Comparison of ENCODE assay signal across 15 cellular contexts in the genomic region with DNA sequence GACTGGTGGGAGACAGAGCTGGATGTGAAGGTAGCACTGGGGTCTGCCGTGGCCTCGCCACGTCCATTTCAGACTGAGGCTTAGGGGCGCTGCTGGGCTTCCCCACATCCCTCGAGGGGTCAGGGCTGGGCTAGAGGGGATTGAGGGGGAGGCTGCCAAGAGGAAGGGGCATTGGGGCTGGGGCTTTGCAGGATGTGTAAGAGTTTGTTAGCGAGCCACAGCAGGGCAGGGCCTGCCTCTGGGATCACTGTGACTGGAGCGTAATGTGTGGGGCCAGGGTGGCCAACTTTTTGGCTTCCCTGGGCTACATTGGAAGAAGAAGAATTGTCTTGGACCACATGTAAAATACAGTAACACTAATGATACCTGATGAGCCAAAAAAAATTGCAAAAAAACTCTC. TPM values are rescaled to one million over a fixed set of nuclear protein-coding genes. Genes with fewer than 3 reads are reported as not detected.
A peak's percentile ranks its signal among the peaks of the same experiment; 100 is the strongest.
DNase-seq lines count a peak whose midpoint lies in the region; ATAC-seq and TF ChIP-seq lines count a peak whose summit lies in the region.
"Had no signal": no experiment of that assay in that cellular context is flagged by ENCODE, and none has a peak within 500 bp of the region (broad histone marks: within the 10 kb centered on the region; RNA-seq: fewer than 3 reads in every experiment).

No MANE protein-coding gene starts in this region.

- H3K9me3 Mint-ChIP-seq in CD14-positive monocyte = peaks cover 0 to 2% (median 0%) of the 10 kb centered on the region in 7 donors
- peaks cover 0 to 2% (median 0%) of the 10 kb centered on the region in 3 donors for H3K9me3 Mint-ChIP-seq in IgD-negative memory B cell
- H3K9me3 Mint-ChIP-seq in neural progenitor cell = no peaks in the 10 kb centered on the region
- H3K9me3 Mint-ChIP-seq: activated naive CD4-positive, alpha-beta T cell treated with anti-CD3 and anti-CD28 coated beads, Interleukin-2, amount 50 U/mL, for 72 hours had no signal

- no peak overlapping the region for H3K4me3 ChIP-seq in neural progenitor cell
- H3K4me3 ChIP-seq: GM23248 had no signal

- H3K27ac Mint-ChIP-seq in CD14-positive monocyte = peak overlapping the region; percentile 55 to 82 (median 76)
- peak overlapping the region; percentile 67 to 88 (median 87) for H3K27ac Mint-ChIP-seq in IgD-negative memory B cell
- H3K27ac Mint-ChIP-seq in neural progenitor cell = peak overlapping the region; percentile 38

- no peaks in the 10 kb centered on the region for H3K27me3 ChIP-seq in neural progenitor cell

- H3K4me2 ChIP-seq in neural progenitor cell = no peak overlapping the region

- no peaks in the 10 kb centered on the region for H3K9me3 ChIP-seq in neural progenitor cell (ENCODE audit: low read depth)

- DNase-seq in CD14-positive monocyte (ENCODE audit: low spot score) (no peak), neural progenitor cell (ENCODE audit: low spot score) (no peak), hippocampal formation (lab: John Stamatoyannopoulos, UW) (no peak), Ammon's horn (ENCODE audit: low spot score) (no peak)
- DNase-seq: GM23248, NCI-H526 treated with DMSO at 0.1 percent for 48 hours, right cardiac atrium had no signal

- no peak overlapping the region for H3K9ac ChIP-seq in neural progenitor cell
- H3K9ac ChIP-seq: GM23248 had no signal

- intact Hi-C loops in CD14-positive monocyte (cut with micrococcal nuclease) = loop anchor here (2.0 kb wide), 1 partner anchor 13 kb away; a partner anchor contains a TSS

- peak overlapping the region; percentile 54 for H3K27ac ChIP-seq in cingulate gyrus (ENCODE audit: low read depth, low read length)
- H3K27ac ChIP-seq in neural progenitor cell = no peak overlapping the region
- H3K27ac ChIP-seq: GM23248 had no signal

- no peaks in the 10 kb centered on the region for H3K36me3 ChIP-seq in neural progenitor cell

- TF ChIP-seq CTCF in CD14-positive monocyte (IDR thresholded peaks at IDR 0.05) (no peak), neural progenitor cell (IDR thresholded peaks at IDR 0.05) (no peak)

- no peak overlapping the region for H2AFZ ChIP-seq in neural progenitor cell (replicated peaks)
- H2AFZ ChIP-seq: GM23248 had no signal

- no peaks in the 10 kb centered on the region for H3K4me1 ChIP-seq in neural progenitor cell

- peak overlapping the region; percentile 62 to 77 for H3K4me3 Mint-ChIP-seq in CD14-positive monocyte
- peak overlapping the region; percentile 70 to 90 (median 83) for H3K4me3 Mint-ChIP-seq in IgD-negative memory B cell
- peak overlapping the region; percentile 28 for H3K4me3 Mint-ChIP-seq in neural progenitor cell

- no peak for ATAC-seq in HG02884 (IDR thresholded peaks at IDR 0.05; ENCODE audit: unreplicated experiment)
- ATAC-seq in GM21390 (IDR thresholded peaks at IDR 0.05; ENCODE audit: unreplicated experiment) = no peak

- no peaks in the 10 kb centered on the region for H3F3A ChIP-seq in neural progenitor cell (ENCODE audit: low read depth)

- H3K27me3 Mint-ChIP-seq in CD14-positive monocyte (ENCODE audit: low read depth in 3 of 3) = peaks cover 0 to 1% (median 0%) of the 10 kb centered on the region in 3 donors
- H3K27me3 Mint-ChIP-seq in IgD-negative memory B cell = no peaks in the 10 kb centered on the region
- peaks cover 10% of the 10 kb centered on the region for H3K27me3 Mint-ChIP-seq in neural progenitor cell (ENCODE audit: insufficient read depth, low read depth)

- H3K36me3 Mint-ChIP-seq in CD14-positive monocyte (peaks cover 31 to 63% of the 10 kb centered on the region in 2 donors), IgD-negative memory B cell (peaks cover 6% of the 10 kb centered on the region), neural progenitor cell (peaks cover 28% of the 10 kb centered on the region)

- H3K4me1 Mint-ChIP-seq in CD14-positive monocyte (peaks cover 46% of the 10 kb centered on the region), IgD-negative memory B cell (peaks cover 11 to 24% (median 23%) of the 10 kb centered on the region in 3 donors), neural progenitor cell (peaks cover 15% of the 10 kb centered on the region)

- H3K79me2 ChIP-seq in neural progenitor cell (ENCODE audit: low read depth) = peaks cover 97% of the 10 kb centered on the region

- peaks cover 94% of the 10 kb centered on the region for H4K20me1 ChIP-seq in neural progenitor cell (ENCODE audit: low read depth)

RNA-seq across cellular contexts. Expression of a gene that starts 14.1 kb away (rescaled TPM):
- 1 to 10 TPM; 2.1 to 3.2 TPM for polyA plus RNA-seq in CD14-positive monocyte
- polyA plus RNA-seq in IgD-negative memory B cell = 4.2 TPM
- total RNA-seq in neural progenitor cell (ENCODE audit: low replicate concordance) = 25.5 and 68.7 TPM in 2 replicates

RNA-seq across cellular contexts. Expression of a gene that starts 22.8 kb away (rescaled TPM):
- polyA plus RNA-seq in CD14-positive monocyte = not detected
- 3.9 TPM for polyA plus RNA-seq in IgD-negative memory B cell
- total RNA-seq in neural progenitor cell (ENCODE audit: low replicate concordance) = 0.77 TPM in 1 of 2 replicates, not detected in the other
- total RNA-seq: GM23248, right cardiac atrium had no signal
- polyA plus RNA-seq: GM23248, keratinocyte, right cardiac atrium had no signal

RNA-seq across cellular contexts. Expression of a gene that starts 26.9 kb away (rescaled TPM):
- polyA plus RNA-seq in CD14-positive monocyte (10 to 100 TPM; 78.7 to 99.9 TPM), IgD-negative memory B cell (322 TPM)
- 22.7 and 58.2 TPM in 2 replicates for total RNA-seq in neural progenitor cell (ENCODE audit: low replicate concordance)

RNA-seq across cellular contexts. Expression of a gene that starts 44.2 kb away (rescaled TPM):
- polyA plus RNA-seq in CD14-positive monocyte = 10 to 100 TPM; 49.9 to 52.7 TPM
- polyA plus RNA-seq in IgD-negative memory B cell = 53.4 TPM
- total RNA-seq in neural progenitor cell (ENCODE audit: low replicate concordance) = 38.6 and 156 TPM in 2 replicates

RNA-seq across cellular contexts. Expression of a gene that starts 46.6 kb away (rescaled TPM):
- polyA plus RNA-seq in CD14-positive monocyte = not detected
- not detected for polyA plus RNA-seq in IgD-negative memory B cell
- not detected in 2 replicates for total RNA-seq in neural progenitor cell (ENCODE audit: low replicate concordance)
- total RNA-seq: activated naive CD4-positive, alpha-beta T cell treated with anti-CD3 and anti-CD28 coated beads, Interleukin-2, amount 50 U/mL, for 72 hours; epithelial cell of proximal tubule; GM23248; right cardiac atrium; T-helper 1 cell treated with Interleukin-12 subunit alpha and Interleukin-12 subunit beta and Interleukin-4 antibody, amounts not matched to agents 30 ng/mL and 1 ng/mL, for 36 hours had no signal
- polyA plus RNA-seq: GM23248, keratinocyte, right cardiac atrium had no signal

Comparison
In these comparisons a context has a peak if more than half of its experiments do, and no peak if none do; other contexts are left out.
1. H3K4me3 Mint-ChIP-seq: peak in every context shown above with its lines; median percentile 83 in IgD-negative memory B cell; 70 in CD14-positive monocyte; 28 in neural progenitor cell.